8 cellular contexts compared by ENCODE assay signal in genomic region chr13:50126378-50127016, GRCh38.
DNase-seq lines count a peak whose midpoint lies in the region; ATAC-seq and TF ChIP-seq lines count a peak whose summit lies in the region.

No MANE protein-coding gene starts in this region.

- no peak for ATAC-seq in left lung

- intact Hi-C loops in ascending aorta (cut with DNase I) (loop anchor here (5.0 to 10.0 kb wide), 3 partner anchors 296 to 1678 kb away; partner anchors contain the start of genes DHRS12 and INTS6), left lung (cut with DNase I) (no loop called here), tibial artery (cut with DNase I; ENCODE audit: low total_unique reads) (loop anchor here (10.0 kb wide), 2 partner anchors 332 to 1608 kb away; partner anchors contain the start of gene KPNA3)

- H3K27ac ChIP-seq in ascending aorta (peak overlapping the region; percentile 100), left lung (peak overlapping the region; percentile 100), tibial artery (peak overlapping the region; percentile 100)

- H3K4me3 ChIP-seq in ascending aorta (peak overlapping the region; percentile 76 to 90), left lung (peak overlapping the region; percentile 96), tibial artery (peak overlapping the region; percentile 95 to 96)

- no peak for TF ChIP-seq CTCF in ascending aorta (IDR thresholded peaks at IDR 0.05)
- no peak for TF ChIP-seq CTCF in left lung (IDR thresholded peaks at IDR 0.05)
- TF ChIP-seq CTCF in tibial artery (IDR thresholded peaks at IDR 0.05): no peak

- H3K4me1 ChIP-seq in ascending aorta: peaks cover 0 to 30% of the 10 kb centered on the region in 2 donors
- H3K4me1 ChIP-seq in left lung: peaks cover 12 to 69% of the 10 kb centered on the region in 2 donors
- peaks cover 0 to 50% (median 32%) of the 10 kb centered on the region in 4 donors for H3K4me1 ChIP-seq in tibial artery

- DNase-seq in NCI-H510A treated with DMSO at 0.1 percent for 48 hours (lab: John Stamatoyannopoulos, UW) (peak; percentile 39), NCI-H510A (lab: John Stamatoyannopoulos, UW) (no peak), NCI-H1417 treated with DMSO at 0.1 percent for 48 hours (lab: John Stamatoyannopoulos, UW) (peak; percentile 62), ascending aorta (ENCODE audit: low spot score in 2 of 2) (no peak), left lung (peak in 1 of 2 donors; percentile 81), tibial artery (no peak), NCI-H128 (lab: John Stamatoyannopoulos, UW; ENCODE audit: unreplicated experiment) (no peak), NCI-H2196 (lab: John Stamatoyannopoulos, UW; ENCODE audit: unreplicated experiment) (no peak)

- H3K9me3 ChIP-seq in ascending aorta (no peaks in the 10 kb centered on the region), left lung (no peaks in the 10 kb centered on the region), tibial artery (no peaks in the 10 kb centered on the region)

- H3K27me3 ChIP-seq in ascending aorta (no peaks in the 10 kb centered on the region), left lung (peaks cover 31 to 50% of the 10 kb centered on the region in 2 donors), tibial artery (peaks cover 0 to 2% of the 10 kb centered on the region in 2 donors)

- H3K36me3 ChIP-seq in ascending aorta (no peaks in the 10 kb centered on the region), left lung (no peaks in the 10 kb centered on the region), tibial artery (no peaks in the 10 kb centered on the region)

Comparison
In these comparisons a context has a peak if more than half of its experiments do, and no peak if none do; other contexts are left out.
1. DNase-seq: peak in NCI-H510A treated with DMSO at 0.1 percent for 48 hours (single experiment) and NCI-H1417 treated with DMSO at 0.1 percent for 48 hours (single experiment); none in NCI-H510A (single experiment), ascending aorta (0 of 2), tibial artery (0 of 2), NCI-H128 (single experiment) and NCI-H2196 (single experiment).
2. intact Hi-C loops: an anchor here in ascending aorta (5.0 to 10.0 kb wide) and tibial artery (10.0 kb wide); none called in left lung.
3. Peak in every context shown above with its lines, with median percentiles within 50 percentile points of each other: H3K27ac ChIP-seq and H3K4me3 ChIP-seq.